8 cellular contexts compared by ENCODE assay signal in genomic region chr15:66862878-66863335, GRCh38.
DNase-seq lines count a peak whose midpoint lies in the region; ATAC-seq, FAIRE-seq and TF ChIP-seq lines count a peak whose summit lies in the region.

No MANE protein-coding gene starts in this region.

- dilution Hi-C loops in endothelial cell of umbilical vein (cut with MboI; ENCODE audit: extremely low pct_ligation_motif_present, low sequenced_read_pairs) = no loop called here

- no peak overlapping the region for H3K4me3 ChIP-seq in endothelial cell of umbilical vein (replicated peaks in 1 of 3; ENCODE audit: insufficient read depth in 1 of 3, low read depth in 1 of 3, low read length in 3 of 3)

- H3K4me1 Mint-ChIP-seq in Calu3 (ENCODE audit: low read depth, unreplicated experiment) = peaks cover 21% of the 10 kb centered on the region
- peaks cover 3% of the 10 kb centered on the region for H3K4me1 Mint-ChIP-seq in activated CD8-positive, alpha-beta memory T cell treated with anti-CD3 and anti-CD28 coated beads, Interleukin-2, amount 10 ng/mL, durations not matched to agents 7 days and 5 days

- peaks cover 4% of the 10 kb centered on the region for H3K36me3 Mint-ChIP-seq in Calu3 (ENCODE audit: insufficient read depth, unreplicated experiment)
- no peaks in the 10 kb centered on the region for H3K36me3 Mint-ChIP-seq in activated CD8-positive, alpha-beta memory T cell treated with anti-CD3 and anti-CD28 coated beads, Interleukin-2, amount 10 ng/mL, durations not matched to agents 7 days and 5 days

- H3K27me3 Mint-ChIP-seq in Calu3 (ENCODE audit: unreplicated experiment) = no peaks in the 10 kb centered on the region
- H3K27me3 Mint-ChIP-seq in activated CD8-positive, alpha-beta memory T cell treated with anti-CD3 and anti-CD28 coated beads, Interleukin-2, amount 10 ng/mL, durations not matched to agents 7 days and 5 days = peaks cover 14% of the 10 kb centered on the region

- no peaks in the 10 kb centered on the region for H3K27me3 ChIP-seq in endothelial cell of umbilical vein (ENCODE audit: control insufficient read depth in 2 of 2, insufficient read depth in 2 of 2, low read length in 2 of 2)

- no peak overlapping the region for H3K4me3 Mint-ChIP-seq in Calu3 (ENCODE audit: low read depth, unreplicated experiment)
- no peak overlapping the region for H3K4me3 Mint-ChIP-seq in activated CD8-positive, alpha-beta memory T cell treated with anti-CD3 and anti-CD28 coated beads, Interleukin-2, amount 10 ng/mL, durations not matched to agents 7 days and 5 days

- POLR2A ChIA-PET in endothelial cell of umbilical vein (lab: Charles Lee) = no interaction called here

- DNase-seq in Calu3 (peak; percentile 90), HCEC 1CT (peak; percentile 74), NOMO-1 treated with dmso at 0.1 percent for 144 hours (lab: John Stamatoyannopoulos, UW; ENCODE audit: unreplicated experiment) (peak; percentile 64), endothelial cell of umbilical vein (ENCODE audit: low read depth, low spot score) (peak; percentile 85), mucosa of gallbladder (ENCODE audit: low spot score) (peak; percentile 78)
- DNase-seq in activated CD8-positive, alpha-beta memory T cell treated with anti-CD3 and anti-CD28 coated beads, Interleukin-2, amount 10 ng/mL, durations not matched to agents 7 days and 5 days = peak; percentile 82
- DNase-seq in stimulated activated CD8-positive, alpha-beta memory T cell treated with anti-CD3 and anti-CD28 coated beads, Interleukin-7, amount 100 ng/mL, for 24 hours (ENCODE audit: low read depth) = peak; percentile 56

- no peaks in the 10 kb centered on the region for H3K79me2 ChIP-seq in endothelial cell of umbilical vein (ENCODE audit: control insufficient read depth, insufficient read depth, low read length)

- BruUV-seq in Calu3 (replicated peaks; lab: Mats Ljungman, UMichigan) (no TSS peak), endothelial cell of umbilical vein (replicated peaks; lab: Mats Ljungman, UMichigan) (no TSS peak)

- H3K9ac ChIP-seq in endothelial cell of umbilical vein (replicated peaks; ENCODE audit: extremely low read depth, insufficient read depth, low read length) = no peak overlapping the region

- H3K36me3 ChIP-seq in endothelial cell of umbilical vein (ENCODE audit: control insufficient read depth in 2 of 2, extremely low read depth in 1 of 2, insufficient read depth in 2 of 2, low read length in 2 of 2) = no peaks in the 10 kb centered on the region

- no peak overlapping the region for H2AFZ ChIP-seq in endothelial cell of umbilical vein (ENCODE audit: low read depth, low read length)

- H3K27ac ChIP-seq in endothelial cell of umbilical vein (ENCODE audit: insufficient read depth, low read depth, low read length) = no peak overlapping the region

- CTCF ChIA-PET in Calu3 (lab: Charles Lee) (interaction anchor here (0.6 to 1.1 kb wide), 3 partner anchors 11 to 259 kb away, joined by 3 to 6 read pairs (median 3); no protein-coding TSS in a partner anchor), endothelial cell of umbilical vein (lab: Charles Lee) (interaction anchor here (0.6 to 2.3 kb wide), 14 partner anchors 9 to 441 kb away, joined by 3 to 17 read pairs (median 4); no protein-coding TSS in a partner anchor)
- CTCF ChIA-PET in activated CD8-positive, alpha-beta memory T cell treated with anti-CD3 and anti-CD28 coated beads, Interleukin-2, amount 10 ng/mL, durations not matched to agents 7 days and 5 days (lab: Charles Lee) = interaction anchor here (0.7 to 6.0 kb wide), 4 partner anchors 11 to 257 kb away, joined by 3 to 33 read pairs (median 4); no protein-coding TSS in a partner anchor

- H3K27ac Mint-ChIP-seq in Calu3 (ENCODE audit: unreplicated experiment) = no peak overlapping the region
- no peak overlapping the region for H3K27ac Mint-ChIP-seq in activated CD8-positive, alpha-beta memory T cell treated with anti-CD3 and anti-CD28 coated beads, Interleukin-2, amount 10 ng/mL, durations not matched to agents 7 days and 5 days

- ATAC-seq in activated CD8-positive, alpha-beta memory T cell treated with anti-CD3 and anti-CD28 coated beads, Interleukin-2, amount 10 ng/mL, durations not matched to agents 7 days and 5 days = peak; percentile 79
- ATAC-seq in GM19324 (IDR thresholded peaks at IDR 0.05; ENCODE audit: low FRiP score, unreplicated experiment) = no peak

- TF ChIP-seq CTCF in Calu3 (IDR thresholded peaks at IDR 0.05; ENCODE audit: unreplicated experiment) (peak; percentile 92), endothelial cell of umbilical vein (IDR thresholded peaks at IDR 0.05; ENCODE audit: extremely low read depth in 1 of 2, insufficient read depth in 1 of 2, low read depth in 1 of 2, low read length in 2 of 2) (peak; percentile 87 to 94)

- no peaks in the 10 kb centered on the region for H3K9me1 ChIP-seq in endothelial cell of umbilical vein (replicated peaks; ENCODE audit: control insufficient read depth, extremely low read depth, insufficient read depth, low read length)

- intact Hi-C loops in Calu3 (cut with micrococcal nuclease; ENCODE audit: unreplicated experiment) = no loop called here
- intact Hi-C loops in endothelial cell of umbilical vein (cut with micrococcal nuclease) = loop anchor here (1.0 kb wide), 1 partner anchor 260 kb away; no protein-coding TSS in a partner anchor

- no peak for TF ChIP-seq POLR2A in endothelial cell of umbilical vein (IDR thresholded peaks at IDR 0.05; ENCODE audit: low read depth, low read length)

- peak; percentile 85 for FAIRE-seq in endothelial cell of umbilical vein (lab: Jason Lieb, UNC)

- H3K4me1 ChIP-seq in endothelial cell of umbilical vein (ENCODE audit: control insufficient read depth, extremely low read depth, insufficient read depth, low read length) = no peaks in the 10 kb centered on the region

- H4K20me1 ChIP-seq in endothelial cell of umbilical vein (replicated peaks; ENCODE audit: control insufficient read depth, extremely low read depth, insufficient read depth, low read length) = no peaks in the 10 kb centered on the region

- no peaks in the 10 kb centered on the region for H3K9me3 ChIP-seq in endothelial cell of umbilical vein (replicated peaks; ENCODE audit: control insufficient read depth, insufficient read depth, low read length)

- H3K9me3 Mint-ChIP-seq in Calu3 (ENCODE audit: low read depth, unreplicated experiment) = no peaks in the 10 kb centered on the region
- H3K9me3 Mint-ChIP-seq in activated CD8-positive, alpha-beta memory T cell treated with anti-CD3 and anti-CD28 coated beads, Interleukin-2, amount 10 ng/mL, durations not matched to agents 7 days and 5 days (ENCODE audit: low read depth) = no peaks in the 10 kb centered on the region

- no peak overlapping the region for H3K4me2 ChIP-seq in endothelial cell of umbilical vein (ENCODE audit: insufficient read depth, low read length)

TF ChIP-seq in endothelial cell of umbilical vein, 7 proteins besides CTCF, POLR2A, EP300 and RAD21:
- TF ChIP-seq FOS (IDR thresholded peaks at IDR 0.05; ENCODE audit: borderline replicate concordance, insufficient read depth, low read length) (no peak), POLR2AphosphoS5 (IDR thresholded peaks at IDR 0.05; ENCODE audit: insufficient read depth, low read depth, low read length) (no peak), MYC (IDR thresholded peaks at IDR 0.05; ENCODE audit: low read depth, low read length) (no peak), GATA2 (IDR thresholded peaks at IDR 0.05; ENCODE audit: insufficient read depth, insufficient read length, low read depth, low read length) (peak; percentile 73)
